Comparison of ENCODE assay signal across 1 cellular context in the genomic region with DNA sequence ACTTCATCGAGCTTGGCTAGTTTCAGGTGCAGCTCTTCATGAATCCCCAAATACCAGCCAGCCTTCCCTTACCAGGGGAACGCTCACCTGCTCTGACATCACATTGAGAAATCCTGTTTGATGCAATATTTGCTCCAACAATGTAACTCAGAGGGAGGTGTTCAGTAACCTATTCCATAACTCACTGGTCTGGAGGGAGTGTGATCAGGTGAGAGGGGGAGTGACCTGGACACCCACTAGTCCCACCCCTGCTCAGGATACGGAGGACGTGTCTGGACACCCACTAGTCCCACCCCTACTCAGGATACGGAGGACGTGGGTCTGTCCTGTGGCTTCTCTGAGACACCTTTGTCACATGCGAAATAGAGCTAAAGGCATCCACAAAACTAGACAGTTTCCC.
TF ChIP-seq lines count a peak whose summit lies in the region.

No MANE protein-coding gene starts in this region.

TF ChIP-seq in HEK293, 187 proteins besides CTCF, POLR2A, EP300 and RAD21:
- TF ChIP-seq ZNF561 (tag by site-specific recombination; IDR thresholded peaks at IDR 0.05; ENCODE audit: borderline replicate concordance) (no peak), EGR2 (tag by site-specific recombination; IDR thresholded peaks at IDR 0.05; ENCODE audit: low read depth) (peak; percentile 67; the same call in 1 of the 2 replicates), ZFP41 (tag by site-specific recombination; IDR thresholded peaks at IDR 0.05; ENCODE audit: borderline replicate concordance) (no peak), ZBTB17 (tag by site-specific recombination; IDR thresholded peaks at IDR 0.05) (peak; percentile 59), ZNF623 (tag by site-specific recombination; IDR thresholded peaks at IDR 0.05) (no peak), ZFHX2 (tag by site-specific recombination; conservative IDR thresholded peaks at IDR 0.05) (peak; percentile 61), ZNF266 (tag by site-specific recombination; IDR thresholded peaks at IDR 0.05; ENCODE audit: low read depth) (no peak), ZNF600 (tag by site-specific recombination; IDR thresholded peaks at IDR 0.05) (0 out of 2 replicates have a peak, but pooled peaks have one; percentile 32), ZNF169 (tag by site-specific recombination; IDR thresholded peaks at IDR 0.05) (no peak)
- TF ChIP-seq, protein P1, sequence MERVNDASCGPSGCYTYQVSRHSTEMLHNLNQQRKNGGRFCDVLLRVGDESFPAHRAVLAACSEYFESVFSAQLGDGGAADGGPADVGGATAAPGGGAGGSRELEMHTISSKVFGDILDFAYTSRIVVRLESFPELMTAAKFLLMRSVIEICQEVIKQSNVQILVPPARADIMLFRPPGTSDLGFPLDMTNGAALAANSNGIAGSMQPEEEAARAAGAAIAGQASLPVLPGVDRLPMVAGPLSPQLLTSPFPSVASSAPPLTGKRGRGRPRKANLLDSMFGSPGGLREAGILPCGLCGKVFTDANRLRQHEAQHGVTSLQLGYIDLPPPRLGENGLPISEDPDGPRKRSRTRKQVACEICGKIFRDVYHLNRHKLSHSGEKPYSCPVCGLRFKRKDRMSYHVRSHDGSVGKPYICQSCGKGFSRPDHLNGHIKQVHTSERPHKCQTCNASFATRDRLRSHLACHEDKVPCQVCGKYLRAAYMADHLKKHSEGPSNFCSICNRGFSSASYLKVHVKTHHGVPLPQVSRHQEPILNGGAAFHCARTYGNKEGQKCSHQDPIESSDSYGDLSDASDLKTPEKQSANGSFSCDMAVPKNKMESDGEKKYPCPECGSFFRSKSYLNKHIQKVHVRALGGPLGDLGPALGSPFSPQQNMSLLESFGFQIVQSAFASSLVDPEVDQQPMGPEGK (tag by site-specific recombination; IDR thresholded peaks at IDR 0.05), result no peak
- TF ChIP-seq, protein P2, sequence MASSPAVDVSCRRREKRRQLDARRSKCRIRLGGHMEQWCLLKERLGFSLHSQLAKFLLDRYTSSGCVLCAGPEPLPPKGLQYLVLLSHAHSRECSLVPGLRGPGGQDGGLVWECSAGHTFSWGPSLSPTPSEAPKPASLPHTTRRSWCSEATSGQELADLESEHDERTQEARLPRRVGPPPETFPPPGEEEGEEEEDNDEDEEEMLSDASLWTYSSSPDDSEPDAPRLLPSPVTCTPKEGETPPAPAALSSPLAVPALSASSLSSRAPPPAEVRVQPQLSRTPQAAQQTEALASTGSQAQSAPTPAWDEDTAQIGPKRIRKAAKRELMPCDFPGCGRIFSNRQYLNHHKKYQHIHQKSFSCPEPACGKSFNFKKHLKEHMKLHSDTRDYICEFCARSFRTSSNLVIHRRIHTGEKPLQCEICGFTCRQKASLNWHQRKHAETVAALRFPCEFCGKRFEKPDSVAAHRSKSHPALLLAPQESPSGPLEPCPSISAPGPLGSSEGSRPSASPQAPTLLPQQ (tag by site-specific recombination; IDR thresholded peaks at IDR 0.05), result no peak
